ENCODE assay signal across 8 cellular contexts in the genomic region with DNA sequence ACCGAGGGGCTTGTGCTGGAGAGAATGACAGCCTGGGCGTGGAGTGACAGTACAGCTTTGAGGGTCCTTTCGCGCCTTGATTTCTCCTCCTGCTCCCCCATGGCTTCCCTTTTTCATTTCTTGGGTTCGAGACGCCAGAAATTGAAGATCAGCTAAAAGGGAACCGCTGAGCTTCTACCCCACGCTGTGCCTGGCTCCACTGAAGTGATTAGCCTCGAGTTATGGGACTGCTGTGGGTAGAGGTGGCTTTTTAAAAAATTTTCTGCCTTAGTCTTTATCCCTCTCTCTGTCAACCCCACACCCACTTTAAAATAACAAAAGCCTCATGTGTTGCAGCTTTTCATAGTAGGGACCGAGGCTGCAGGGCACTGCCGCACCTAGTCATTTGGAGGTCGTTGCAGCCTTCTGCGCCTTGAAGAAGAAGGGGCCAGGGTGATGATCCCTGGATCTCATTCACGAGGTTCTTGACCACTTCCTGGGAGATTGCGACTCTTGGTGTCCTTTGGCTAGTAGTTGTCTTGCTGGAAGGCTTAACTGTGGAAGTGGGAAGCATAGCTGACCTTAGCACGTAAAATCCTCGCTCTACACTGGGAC. TPM values are rescaled to one million over a fixed set of nuclear protein-coding genes. Genes with fewer than 3 reads are reported as not detected.
DNase-seq lines count a peak whose midpoint lies in the region; ATAC-seq, FAIRE-seq and TF ChIP-seq lines count a peak whose summit lies in the region.

No MANE protein-coding gene starts in this region.

- no peak for TF ChIP-seq CTCF in activated B cell treated with CpG ODN at 0.5 μM for 24 hours (IDR thresholded peaks at IDR 0.05)
- no peak for TF ChIP-seq CTCF in foreskin keratinocyte (conservative IDR thresholded peaks at IDR 0.05)
- TF ChIP-seq CTCF in pancreas (IDR thresholded peaks at IDR 0.05): no peak

- no peaks in the 10 kb centered on the region for H3K27me3 Mint-ChIP-seq in activated B cell treated with CpG ODN at 0.5 μM for 24 hours

- no peak for DNase-seq in activated B cell treated with CpG ODN at 0.5 μM for 24 hours
- peak in 1 of 2 donors; percentile 2 for DNase-seq in foreskin keratinocyte
- DNase-seq in pancreas: peak in 1 of 6 donors; percentile 12

- CTCF ChIA-PET in activated B cell treated with CpG ODN at 0.5 μM for 24 hours (lab: Charles Lee): interaction anchor here (1.9 kb wide), 1 partner anchor 19 kb away, joined by 5 read pairs; no protein-coding TSS in a partner anchor

- peak overlapping the region; percentile 89 for H3K9ac ChIP-seq in ES-I3 (ENCODE audit: low read depth, low read length)

- H3K27ac Mint-ChIP-seq in activated B cell treated with CpG ODN at 0.5 μM for 24 hours: peak overlapping the region; percentile 99

- H3K36me3 ChIP-seq in ES-I3 (ENCODE audit: insufficient read depth, low read length): no peaks in the 10 kb centered on the region
- no peaks in the 10 kb centered on the region for H3K36me3 ChIP-seq in pancreas

- FAIRE-seq in pancreas (lab: Jason Lieb, UNC): no peak

- WGBS in pancreas, 2 donors: 1% methylated on average over 17 of the region's 17 CpGs

- H3K4me1 Mint-ChIP-seq in activated B cell treated with CpG ODN at 0.5 μM for 24 hours: peaks cover 35% of the 10 kb centered on the region

- ATAC-seq in HG03432 (IDR thresholded peaks at IDR 0.05; ENCODE audit: unreplicated experiment) (peak; percentile 0), activated B cell treated with CpG ODN at 0.5 μM for 24 hours (ENCODE audit: low read depth) (peak; percentile 1), foreskin keratinocyte (peak; percentile 1), pancreas (peak in 2 of 4 donors; percentile 3 to 7), HG02973 (IDR thresholded peaks at IDR 0.05; ENCODE audit: unreplicated experiment) (no peak), HG03442 (IDR thresholded peaks at IDR 0.05; ENCODE audit: unreplicated experiment) (no peak), HG02884 (IDR thresholded peaks at IDR 0.05; ENCODE audit: unreplicated experiment) (no peak)

- peak overlapping the region; percentile 98 for H3K4me3 Mint-ChIP-seq in activated B cell treated with CpG ODN at 0.5 μM for 24 hours

- peak overlapping the region; percentile 25 for H3K27ac ChIP-seq in foreskin keratinocyte
- H3K27ac ChIP-seq in pancreas: peak overlapping the region; percentile 92 to 97 (median 94)

- H3K4me1 ChIP-seq in ES-I3 (ENCODE audit: insufficient read depth, low read length) (0 out of 2 replicates have a peak, but pooled peaks cover 5% of the 10 kb centered on the region), foreskin keratinocyte (peaks cover 11% of the 10 kb centered on the region), pancreas (peaks cover 0 to 25% (median 24%) of the 10 kb centered on the region in 3 donors)

- H3K9me3 Mint-ChIP-seq in activated B cell treated with CpG ODN at 0.5 μM for 24 hours: no peaks in the 10 kb centered on the region

- intact Hi-C loops in activated B cell treated with CpG ODN at 0.5 μM for 24 hours (cut with micrococcal nuclease) (loop anchor here (1.0 kb wide), 2 partner anchors 138 to 365 kb away; partner anchors contain the start of genes MACIR and PAM), pancreas (cut with DNase I) (no loop called here)

- H3K4me3 ChIP-seq in pancreas: peak overlapping the region; percentile 50 to 76 (median 68)

- H3K9me3 ChIP-seq in ES-I3 (ENCODE audit: control insufficient read depth, insufficient read depth, low read length) (no peaks in the 10 kb centered on the region), pancreas (no peaks in the 10 kb centered on the region)

- POLR2A ChIA-PET in activated B cell treated with CpG ODN at 0.5 μM for 24 hours (lab: Charles Lee): interaction anchor here (0.5 to 2.0 kb wide), 8 partner anchors 9 to 366 kb away, joined by 3 to 41 read pairs (median 4); partner anchors contain the start of genes MACIR and PAM

- no peaks in the 10 kb centered on the region for H3K27me3 ChIP-seq in foreskin keratinocyte
- H3K27me3 ChIP-seq in pancreas: no peaks in the 10 kb centered on the region

- H3K36me3 Mint-ChIP-seq in activated B cell treated with CpG ODN at 0.5 μM for 24 hours (ENCODE audit: low read depth): peaks cover 14% of the 10 kb centered on the region

RNA-seq across cellular contexts. Expression of gene PPIP5K2, which starts 0.6 kb away (rescaled TPM):
- total RNA-seq in activated B cell treated with CpG ODN at 0.5 μM for 24 hours (60.7 and 76.1 TPM in 2 replicates), foreskin keratinocyte (21.1 and 22.2 TPM in 2 replicates), pancreas (10 to 100 TPM; 16.0 to 35.2 (median 23.7) TPM)
- polyA plus RNA-seq in foreskin keratinocyte (5.0 and 5.9 TPM in 2 replicates), pancreas (10 to 100 TPM; 13.5 to 24.1 TPM)

RNA-seq across cellular contexts. Expression of gene GIN1, which starts 0.8 kb away (rescaled TPM):
- total RNA-seq in activated B cell treated with CpG ODN at 0.5 μM for 24 hours (9.1 and 12.6 TPM in 2 replicates), foreskin keratinocyte (4.8 and 5.7 TPM in 2 replicates), pancreas (1 to 10 TPM; 2.7 to 6.2 (median 4.2) TPM)
- polyA plus RNA-seq in foreskin keratinocyte (3.2 and 4.0 TPM in 2 replicates), pancreas (1 to 10 TPM; 2.2 to 2.3 TPM)

Comparison
In these comparisons a context has a peak if more than half of its experiments do, and no peak if none do; other contexts are left out.
1. ATAC-seq: peak in HG03432 (single experiment), activated B cell treated with CpG ODN at 0.5 μM for 24 hours (single experiment) and foreskin keratinocyte (single experiment); none in HG02973 (single experiment), HG03442 (single experiment) and HG02884 (single experiment).